ENCODE assay signal across 2 cellular contexts in genomic region chr5:61159070-61159469, GRCh38.
TF ChIP-seq lines count a peak whose summit lies in the region.

No MANE protein-coding gene starts in this region.

TF ChIP-seq in SK-N-SH, 30 proteins besides CTCF, POLR2A, EP300 and RAD21 (continued from another document):
- TF ChIP-seq REST (IDR thresholded peaks at IDR 0.05; ENCODE audit: low read depth, low read length) (no peak), USF1 (IDR thresholded peaks at IDR 0.05; ENCODE audit: borderline replicate concordance, low read depth) (no peak), MXI1 (IDR thresholded peaks at IDR 0.05; ENCODE audit: low read depth, low read length) (no peak), USF2 (IDR thresholded peaks at IDR 0.05; ENCODE audit: borderline replicate concordance, low read depth, low read length) (no peak), POLR2AphosphoS5 (IDR thresholded peaks at IDR 0.05; ENCODE audit: low read depth, low read length) (no peak), ELF1 (IDR thresholded peaks at IDR 0.05) (no peak), JUND (IDR thresholded peaks at IDR 0.05) (no peak), PBX3 (IDR thresholded peaks at IDR 0.05) (no peak), ZBTB33 (IDR thresholded peaks at IDR 0.05; ENCODE audit: borderline replicate concordance, low read depth) (no peak), FOSL2 (IDR thresholded peaks at IDR 0.05; ENCODE audit: borderline replicate concordance, low read depth) (no peak), SIN3A (IDR thresholded peaks at IDR 0.05; ENCODE audit: borderline replicate concordance, low read depth, low read length) (no peak), GABPA (IDR thresholded peaks at IDR 0.05; ENCODE audit: low read depth) (no peak), RCOR1 (IDR thresholded peaks at IDR 0.05; ENCODE audit: low read length) (no peak)
TF ChIP-seq in SK-N-SH: peak in this region for 0.

TF ChIP-seq in SK-N-SH treated with all-trans-retinoic acid at 6 μM for 48 hours, 23 proteins besides CTCF, POLR2A, EP300 and RAD21 (continued from another document):
- TF ChIP-seq POU6F1 (CRISPR knock-in tag; IDR thresholded peaks at IDR 0.05; ENCODE audit: borderline replicate concordance, low read depth), result no peak
- no peak for TF ChIP-seq BACH2 (CRISPR knock-in tag; IDR thresholded peaks at IDR 0.05; ENCODE audit: borderline replicate concordance)
- TF ChIP-seq ESRRG (CRISPR knock-in tag; IDR thresholded peaks at IDR 0.05), result no peak
- TF ChIP-seq TCF4 (CRISPR knock-in tag; IDR thresholded peaks at IDR 0.05; ENCODE audit: borderline replicate concordance), result no peak
- TF ChIP-seq ISL1 (CRISPR knock-in tag; IDR thresholded peaks at IDR 0.05), result no peak
- no peak for TF ChIP-seq ZFP3 (CRISPR knock-in tag; IDR thresholded peaks at IDR 0.05)
- no peak for TF ChIP-seq RARB (CRISPR knock-in tag; IDR thresholded peaks at IDR 0.05)
- no peak for TF ChIP-seq PPARA (CRISPR knock-in tag; IDR thresholded peaks at IDR 0.05; ENCODE audit: borderline replicate concordance)
- no peak for TF ChIP-seq ZNF8 (CRISPR knock-in tag; IDR thresholded peaks at IDR 0.05)
- no peak for TF ChIP-seq ZC3H10 (CRISPR knock-in tag; IDR thresholded peaks at IDR 0.05)
